22 cellular contexts compared by ENCODE assay signal in the genomic region with DNA sequence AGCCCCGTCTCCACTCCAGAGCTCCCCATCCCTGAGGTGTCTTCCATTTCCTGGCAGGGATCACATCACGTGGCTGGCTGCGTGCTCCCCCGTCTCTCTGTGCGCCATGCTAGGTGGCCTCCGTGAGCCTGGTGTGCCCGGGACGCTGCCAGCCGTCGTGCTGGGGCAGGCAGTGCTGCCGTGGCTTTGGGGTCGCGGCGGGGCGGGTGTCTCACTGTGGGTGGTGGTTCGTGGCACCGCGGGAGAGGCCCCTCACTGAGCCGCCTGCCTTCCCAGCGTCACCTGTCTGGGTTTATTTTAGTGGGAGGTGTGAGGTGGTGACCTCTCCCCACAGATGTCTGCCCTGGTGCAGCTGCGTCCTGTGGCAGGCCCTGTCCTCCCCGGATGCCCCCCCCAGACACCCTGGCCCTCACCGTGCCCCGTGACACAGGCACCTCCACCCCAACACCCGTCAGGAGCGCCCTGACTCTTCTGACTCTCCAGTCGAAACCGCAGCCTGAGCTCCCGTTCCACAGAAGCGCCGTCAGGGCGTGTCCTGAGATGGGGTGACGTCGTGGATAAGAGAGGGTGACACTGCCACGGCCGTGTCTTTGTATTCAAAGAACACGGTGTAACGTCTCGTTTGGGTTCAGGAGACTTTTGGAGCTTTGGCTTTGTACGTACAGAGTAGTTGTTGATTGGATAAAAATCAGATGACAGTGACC. TPM values are rescaled to one million over a fixed set of nuclear protein-coding genes. Genes with fewer than 3 reads are reported as not detected.
DNase-seq lines count a peak whose midpoint lies in the region; ATAC-seq and TF ChIP-seq lines count a peak whose summit lies in the region.
"Had no signal": no experiment of that assay in that cellular context is flagged by ENCODE, and none has a peak within 500 bp of the region (broad histone marks: within the 10 kb centered on the region; RNA-seq: fewer than 3 reads in every experiment).

No MANE protein-coding gene starts in this region.

- DNase-seq in BE2C (peak; percentile 10), Caco-2 (no peak), osteoblast (ENCODE audit: insufficient read length, low spot score, missing footprints) (peak; percentile 89), 8988T (no peak), mesendoderm (no peak)
- no peak for DNase-seq in effector memory CD8-positive, alpha-beta T cell
- DNase-seq: H9; HFFc6; IMR-90; MM.1S; NCI-H2029; NCI-H446; NCI-H524 treated with DMSO at 0.1 percent for 48 hours; NCI-H82; NK-92 treated with Interleukin-12 subunit alpha and Interleukin-12 subunit beta, amount 100 ng/mL, for 24 hours; PC-3; Right ventricle myocardium superior had no signal

- H3K9ac ChIP-seq in mesendoderm (ENCODE audit: low read length): no peak overlapping the region
- H3K9ac ChIP-seq: KMS-11 had no signal

- no peaks in the 10 kb centered on the region for H3K4me1 Mint-ChIP-seq in Caco-2 (ENCODE audit: low read depth, unreplicated experiment)
- peaks cover 4 to 7% of the 10 kb centered on the region in 2 donors for H3K4me1 Mint-ChIP-seq in effector memory CD8-positive, alpha-beta T cell (ENCODE audit: low read depth in 2 of 2)
- H3K4me1 Mint-ChIP-seq: B cell, GM23338, H9 had no signal

- H3K4me1 ChIP-seq in BE2C: peaks cover 5% of the 10 kb centered on the region
- H3K4me1 ChIP-seq in Caco-2: no peaks in the 10 kb centered on the region
- H3K4me1 ChIP-seq in osteoblast (ENCODE audit: insufficient read depth, low read length): no peaks in the 10 kb centered on the region
- no peaks in the 10 kb centered on the region for H3K4me1 ChIP-seq in mesendoderm (ENCODE audit: control insufficient read depth, low read depth, low read length)
- H3K4me1 ChIP-seq: SJSA1 had no signal

- intact Hi-C loops in Caco-2 (cut with micrococcal nuclease; ENCODE audit: unreplicated experiment): no loop called here

- H3K9me3 Mint-ChIP-seq in Caco-2 (ENCODE audit: unreplicated experiment): peaks cover 7% of the 10 kb centered on the region
- no peaks in the 10 kb centered on the region for H3K9me3 Mint-ChIP-seq in effector memory CD8-positive, alpha-beta T cell
- H3K9me3 Mint-ChIP-seq: GM23338, H9, HFFc6 had no signal

- no CpG with 5 or more reads among the region's 40 CpGs for WGBS in mesendoderm (ENCODE audit: extremely low coverage, insufficient coverage, low lambda C conversion rate)

- no peak overlapping the region for H4K5ac ChIP-seq in mesendoderm (ENCODE audit: low read length)

- H4K8ac ChIP-seq in mesendoderm (ENCODE audit: low read depth, low read length): no peak overlapping the region

- no peak overlapping the region for H3K27ac ChIP-seq in osteoblast (ENCODE audit: low read depth, low read length)
- H3K27ac ChIP-seq in mesendoderm (ENCODE audit: low read depth, low read length): no peak overlapping the region
- H3K27ac ChIP-seq: KMS-11, SJSA1 had no signal

- TF ChIP-seq CTCF in BE2C (IDR thresholded peaks at IDR 0.05; ENCODE audit: low read depth, low read length) (no peak), Caco-2 (IDR thresholded peaks at IDR 0.05; ENCODE audit: insufficient read depth in 1 of 2, low read depth in 1 of 2, low read length in 1 of 2, severe bottlenecking in 1 of 2, unreplicated experiment in 1 of 2) (no peak), osteoblast (IDR thresholded peaks at IDR 0.05; ENCODE audit: extremely low read depth, low read depth, low read length) (no peak)

- H4K20me1 ChIP-seq in osteoblast (ENCODE audit: insufficient read depth, low read length): peaks cover 15% of the 10 kb centered on the region

- H3K4me3 Mint-ChIP-seq in Caco-2 (ENCODE audit: unreplicated experiment): no peak overlapping the region
- no peak overlapping the region for H3K4me3 Mint-ChIP-seq in effector memory CD8-positive, alpha-beta T cell
- H3K4me3 Mint-ChIP-seq: B cell, GM23338, H9, HFFc6 had no signal

- H3K4me2 ChIP-seq in osteoblast (ENCODE audit: insufficient read depth, low read length) (no peak overlapping the region), mesendoderm (ENCODE audit: low read length) (no peak overlapping the region)
- H3K4me2 ChIP-seq: GM23338, KMS-11 had no signal

- no peak overlapping the region for H2BK5ac ChIP-seq in mesendoderm (ENCODE audit: low read length)

- H3K27me3 Mint-ChIP-seq in Caco-2 (ENCODE audit: insufficient read depth, unreplicated experiment): no peaks in the 10 kb centered on the region
- no peaks in the 10 kb centered on the region for H3K27me3 Mint-ChIP-seq in effector memory CD8-positive, alpha-beta T cell
- H3K27me3 Mint-ChIP-seq: B cell had no signal

- H2BK120ac ChIP-seq in mesendoderm (ENCODE audit: low read depth, low read length): no peak overlapping the region

- POLR2A ChIA-PET in Caco-2 (lab: Charles Lee): no interaction called here

- H3K18ac ChIP-seq in mesendoderm (ENCODE audit: low read length): no peak overlapping the region

- H3K56ac ChIP-seq in mesendoderm (ENCODE audit: low read length): no peak overlapping the region

- no TSS peak for BruUV-seq in Caco-2 (replicated peaks; lab: Mats Ljungman, UMichigan)

- peak; percentile 13 for ATAC-seq in effector memory CD8-positive, alpha-beta T cell (replicated peaks)
- no peak for ATAC-seq in HG02885 (IDR thresholded peaks at IDR 0.05; ENCODE audit: poor library complexity, unreplicated experiment)
- ATAC-seq: GM23338, PC-3 had no signal

- peaks cover 5% of the 10 kb centered on the region for H3K79me1 ChIP-seq in mesendoderm (ENCODE audit: low read length)

- H3K27ac Mint-ChIP-seq in Caco-2 (ENCODE audit: unreplicated experiment): peak overlapping the region; percentile 55
- peak overlapping the region in 1 of 2 donors; percentile 81 for H3K27ac Mint-ChIP-seq in effector memory CD8-positive, alpha-beta T cell
- H3K27ac Mint-ChIP-seq: B cell, GM23338, H9, HFFc6 had no signal

- H2BK15ac ChIP-seq in mesendoderm (replicated peaks; ENCODE audit: low read depth): no peak overlapping the region

- H3K27me3 ChIP-seq in BE2C (no peaks in the 10 kb centered on the region), Caco-2 (replicated peaks; ENCODE audit: control insufficient read depth, insufficient read depth, low read length) (no peaks in the 10 kb centered on the region), osteoblast (ENCODE audit: insufficient read depth, low read length) (no peaks in the 10 kb centered on the region), mesendoderm (ENCODE audit: insufficient read depth, low read length, poor library complexity) (no peaks in the 10 kb centered on the region)
- H3K27me3 ChIP-seq: SJSA1 had no signal

- H3K23ac ChIP-seq in mesendoderm (ENCODE audit: low read length): no peak overlapping the region

- H2AK5ac ChIP-seq in mesendoderm (ENCODE audit: low read length): no peak overlapping the region

- H3K36me3 Mint-ChIP-seq in Caco-2 (ENCODE audit: insufficient read depth, unreplicated experiment): peaks cover 95% of the 10 kb centered on the region
- peaks cover 76% of the 10 kb centered on the region for H3K36me3 Mint-ChIP-seq in effector memory CD8-positive, alpha-beta T cell (ENCODE audit: insufficient read depth)

- CTCF ChIA-PET in Caco-2 (lab: Charles Lee): no interaction called here

- no peak overlapping the region for H2AFZ ChIP-seq in osteoblast (ENCODE audit: low read length)
- H2AFZ ChIP-seq: GM23338 had no signal

- peaks cover 68% of the 10 kb centered on the region for H3K36me3 ChIP-seq in BE2C
- H3K36me3 ChIP-seq in Caco-2 (ENCODE audit: control insufficient read depth, insufficient read depth, low read length): peaks cover 8% of the 10 kb centered on the region
- H3K36me3 ChIP-seq in osteoblast (ENCODE audit: insufficient read depth, low read length): peaks cover 17% of the 10 kb centered on the region
- H3K36me3 ChIP-seq in mesendoderm (ENCODE audit: control insufficient read depth, insufficient read depth, low read length): peaks cover 16% of the 10 kb centered on the region

- H3K9me3 ChIP-seq in BE2C (no peaks in the 10 kb centered on the region), Caco-2 (no peaks in the 10 kb centered on the region), osteoblast (ENCODE audit: low read depth, low read length) (no peaks in the 10 kb centered on the region)
- H3K9me3 ChIP-seq: SJSA1 had no signal

- peaks cover under 1% of the 10 kb centered on the region for H3K79me2 ChIP-seq in osteoblast (ENCODE audit: insufficient read depth, low read length)
- H3K79me2 ChIP-seq in mesendoderm (ENCODE audit: control insufficient read depth, insufficient read depth, low read length): no peaks in the 10 kb centered on the region

- no peak overlapping the region for H3K4me3 ChIP-seq in BE2C (ENCODE audit: low read depth, low read length)
- no peak overlapping the region for H3K4me3 ChIP-seq in Caco-2 (ENCODE audit: low read depth, low read length)
- no peak overlapping the region for H3K4me3 ChIP-seq in osteoblast (ENCODE audit: insufficient read depth, low read length)
- H3K4me3 ChIP-seq in mesendoderm (ENCODE audit: low read length): no peak overlapping the region
- H3K4me3 ChIP-seq: GM23338, SJSA1 had no signal

- H3K4ac ChIP-seq in mesendoderm (ENCODE audit: low read depth, low read length): no peak overlapping the region

RNA-seq across cellular contexts. Expression of a gene that starts 18.0 kb away (rescaled TPM):
- 190 TPM for polyA plus RNA-seq in BE2C (2012; ENCODE audit: insufficient read depth, insufficient read length, low read depth)
- total RNA-seq in Caco-2 (2022) (124 and 130 TPM in 2 replicates), osteoblast (17.7 and 18.9 TPM in 2 replicates)
- 35.9 TPM for polyA plus RNA-seq in mesendoderm (2013, experiment 1 of 2)
- 35.8 TPM for polyA plus RNA-seq in mesendoderm (2013, experiment 2 of 2)

Comparison
In these comparisons a context has a peak if more than half of its experiments do, and no peak if none do; other contexts are left out.
1. DNase-seq: peak in BE2C (single experiment) and osteoblast (single experiment); none in Caco-2 (0 of 2), effector memory CD8-positive, alpha-beta T cell (0 of 3), 8988T (single experiment) and mesendoderm (single experiment).